In genomic region chr7:35736725-35737124, GRCh38 we compare ENCODE assay signal across 17 cellular contexts. TPM values are rescaled to one million over a fixed set of nuclear protein-coding genes. Genes with fewer than 3 reads are reported as not detected.
DNase-seq lines count a peak whose midpoint lies in the region; ATAC-seq, FAIRE-seq and TF ChIP-seq lines count a peak whose summit lies in the region.
"Had no signal": no experiment of that assay in that cellular context is flagged by ENCODE, and none has a peak within 500 bp of the region (broad histone marks: within the 10 kb centered on the region; RNA-seq: fewer than 3 reads in every experiment).

No MANE protein-coding gene starts in this region.

- no peaks in the 10 kb centered on the region for H3K4me1 ChIP-seq in lower lobe of right lung

- TF ChIP-seq POLR2A in GM12891 (IDR thresholded peaks at IDR 0.05; ENCODE audit: low read depth, low read length): no peak

- H3K36me3 ChIP-seq in lower lobe of right lung: no peaks in the 10 kb centered on the region
- H3K36me3 ChIP-seq: right atrium auricular region had no signal

- ATAC-seq in lower lobe of right lung: peak; percentile 67 to 84
- ATAC-seq in GM18867 (IDR thresholded peaks at IDR 0.05; ENCODE audit: unreplicated experiment): no peak
- ATAC-seq: activated T-helper 17 cell treated with anti-CD3 and anti-CD28 coated beads, Interleukin-2, amount 50 U/mL, for 72 hours; WTC11 had no signal

- H3K27me3 ChIP-seq in lower lobe of right lung (ENCODE audit: low read depth): no peaks in the 10 kb centered on the region
- H3K27me3 ChIP-seq: right atrium auricular region had no signal

- POLR2A ChIA-PET in RWPE1 (lab: Yijun Ruan, JAX; ENCODE audit: low non-redundant PET): no interaction called here

- CTCF ChIA-PET in RWPE1 (lab: Yijun Ruan, JAX): interaction anchor here (0.7 kb wide), 1 partner anchor 705 kb away, joined by 3 read pairs; no protein-coding TSS in a partner anchor

- H3K9me3 ChIP-seq in lower lobe of right lung: no peaks in the 10 kb centered on the region
- H3K9me3 ChIP-seq: right atrium auricular region had no signal

- intact Hi-C loops in lower lobe of right lung (cut with DNase I): no loop called here

- H3K4me3 ChIP-seq in lower lobe of right lung: no peak overlapping the region
- H3K4me3 ChIP-seq: right atrium auricular region had no signal

- TF ChIP-seq CTCF in RWPE1 (conservative IDR thresholded peaks at IDR 0.05; ENCODE audit: low read depth) (no peak), lower lobe of right lung (IDR thresholded peaks at IDR 0.05) (no peak)

- no peak overlapping the region for H3K27ac ChIP-seq in RWPE1
- no peak overlapping the region for H3K27ac ChIP-seq in lower lobe of right lung
- H3K27ac ChIP-seq: right atrium auricular region had no signal

- FAIRE-seq in GM12891 (lab: Jason Lieb, UNC): peak; percentile 62
- FAIRE-seq: colon had no signal

- DNase-seq in GM12891 (ENCODE audit: insufficient read length, low spot score): no peak
- peak; percentile 62 for DNase-seq in RWPE1 (ENCODE audit: low spot score)
- DNase-seq in fibroblast of gingiva (ENCODE audit: low read depth): peak; percentile 54
- DNase-seq in lower lobe of right lung: no peak
- DNase-seq in CD1c-positive myeloid dendritic cell (ENCODE audit: extremely low spot score): no peak
- DNase-seq in NCI-H2029 (lab: John Stamatoyannopoulos, UW): no peak
- DNase-seq in NCI-H446 (lab: John Stamatoyannopoulos, UW): no peak
- DNase-seq: activated CD8-positive, alpha-beta memory T cell treated with anti-CD3 and anti-CD28 coated beads for 24 hours; GDM1; midbrain; MM.1S; NCI-H774 had no signal

TF ChIP-seq in GM12891, 5 proteins besides CTCF, POLR2A, EP300 and RAD21:
- no peak for TF ChIP-seq PAX5 (IDR thresholded peaks at IDR 0.05; ENCODE audit: insufficient read depth, low read length, severe bottlenecking)
- TF ChIP-seq POLR2AphosphoS5 (IDR thresholded peaks at IDR 0.05; ENCODE audit: low read depth, low read length): no peak
- TF ChIP-seq SPI1 (IDR thresholded peaks at IDR 0.05; ENCODE audit: low read depth, low read length): no peak
- TF ChIP-seq TAF1 (IDR thresholded peaks at IDR 0.05; ENCODE audit: low read depth, low read length): no peak
- TF ChIP-seq POU2F2 (IDR thresholded peaks at IDR 0.05; ENCODE audit: low read depth, low read length): no peak
TF ChIP-seq in GM12891: peak in this region for 0.

RNA-seq across cellular contexts. Expression of gene HERPUD2, which starts 41.8 kb away (rescaled TPM):
- polyA plus RNA-seq in GM12891 (2012; ENCODE audit: low read depth, missing spikeins): 7.3 TPM
- total RNA-seq in lower lobe of right lung: 40.0 TPM

Comparison
In these comparisons a context has a peak if more than half of its experiments do, and no peak if none do; other contexts are left out.
1. DNase-seq: peak in RWPE1 (single experiment) and fibroblast of gingiva (single experiment); none in GM12891 (single experiment), lower lobe of right lung (single experiment), CD1c-positive myeloid dendritic cell (single experiment), NCI-H2029 (single experiment) and NCI-H446 (0 of 2).